ENCODE assay signal across 8 cellular contexts in the genomic region with DNA sequence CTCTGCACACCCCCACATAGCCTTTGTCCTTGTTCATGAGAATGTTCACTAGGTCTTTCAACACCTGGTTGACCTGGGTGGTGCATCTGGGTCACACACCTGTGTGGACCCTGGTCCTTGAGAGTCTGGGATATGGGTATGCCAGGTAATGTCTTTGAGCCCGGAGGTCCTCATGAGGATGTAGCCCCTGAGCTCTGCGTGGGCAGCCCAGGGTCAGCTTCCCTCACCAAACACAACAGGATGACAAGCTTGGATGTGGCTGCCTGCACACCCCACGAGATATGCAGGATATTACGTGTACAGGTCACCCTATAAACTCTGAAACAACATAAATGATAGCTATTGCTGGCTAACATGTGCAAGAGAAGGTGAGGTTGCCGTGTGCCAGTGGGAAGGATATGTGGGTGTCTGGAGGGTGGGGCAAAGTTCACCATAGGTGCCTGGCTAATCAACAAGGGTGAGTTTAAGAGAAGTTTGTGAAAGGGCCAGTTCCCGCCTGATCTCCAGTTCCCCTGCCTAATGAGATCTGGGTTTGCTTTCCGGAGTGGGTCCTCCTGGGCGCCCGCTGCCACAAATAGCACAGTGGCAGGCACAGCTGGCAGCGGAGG. TPM values are rescaled to one million over a fixed set of nuclear protein-coding genes. Genes with fewer than 3 reads are reported as not detected.
DNase-seq lines count a peak whose midpoint lies in the region; ATAC-seq and TF ChIP-seq lines count a peak whose summit lies in the region.

No MANE protein-coding gene starts in this region.

- no peaks in the 10 kb centered on the region for H3K9me3 ChIP-seq in mononuclear cell (ENCODE audit: low read depth, low read length)

- peak overlapping the region; percentile 68 to 90 for H3K4me3 ChIP-seq in cardiac fibroblast (replicated peaks in 1 of 2; ENCODE audit: low read depth in 2 of 2, low read length in 2 of 2)
- peak overlapping the region; percentile 58 for H3K4me3 ChIP-seq in mononuclear cell (ENCODE audit: low read length)

- intact Hi-C loops in cardiac septum (cut with DNase I), result loop anchor here (5.0 kb wide), 1 partner anchor 98 kb away; no protein-coding TSS in a partner anchor
- intact Hi-C loops in left ventricle myocardium superior (cut with micrococcal nuclease), result loop anchor here (10.0 kb wide), 1 partner anchor 96 kb away; no protein-coding TSS in a partner anchor

- no peak for ATAC-seq in left ventricle myocardium superior
- ATAC-seq in HG02840 (IDR thresholded peaks at IDR 0.05; ENCODE audit: low FRiP score, unreplicated experiment), result no peak
- no peak for ATAC-seq in GM19452 (IDR thresholded peaks at IDR 0.05; ENCODE audit: unreplicated experiment)

- no peak for TF ChIP-seq CTCF in cardiac fibroblast (IDR thresholded peaks at IDR 0.05; ENCODE audit: low read depth, low read length)

- DNase-seq in cardiac septum (ENCODE audit: low spot score), result peak; percentile 77
- DNase-seq in left ventricle myocardium superior, result no peak
- no peak for DNase-seq in cardiac fibroblast (ENCODE audit: low read depth in 2 of 2)
- DNase-seq in ureter (ENCODE audit: low spot score), result peak; percentile 44
- DNase-seq in SIG-M5 (lab: John Stamatoyannopoulos, UW), result no peak

- no peaks in the 10 kb centered on the region for H3K27me3 ChIP-seq in mononuclear cell (ENCODE audit: insufficient read depth, low read length)

- H3K4me1 ChIP-seq in mononuclear cell (ENCODE audit: insufficient read depth, low read length), result peaks cover 21% of the 10 kb centered on the region

RNA-seq across cellular contexts. Expression of gene PPARA, which starts 1.3 kb away (rescaled TPM):
- total RNA-seq in cardiac septum, result 78.8 TPM
- total RNA-seq in left ventricle myocardium superior, result 78.9 TPM
- 5.1 TPM for total RNA-seq in mononuclear cell
- 29.1 TPM for total RNA-seq in ureter

Comparison
In these comparisons a context has a peak if more than half of its experiments do, and no peak if none do; other contexts are left out.
1. DNase-seq: peak in cardiac septum (single experiment) and ureter (single experiment); none in left ventricle myocardium superior (single experiment), cardiac fibroblast (0 of 2) and SIG-M5 (single experiment).